9 cellular contexts compared by ENCODE assay signal in genomic region chr11:63667993-63668392, GRCh38. TPM values are rescaled to one million over a fixed set of nuclear protein-coding genes. Genes with fewer than 3 reads are reported as not detected.
A peak's percentile ranks its signal among the peaks of the same experiment; 100 is the strongest.
DNase-seq lines count a peak whose midpoint lies in the region; ATAC-seq, FAIRE-seq and TF ChIP-seq lines count a peak whose summit lies in the region.
"Had no signal": no experiment of that assay in that cellular context is flagged by ENCODE, and none has a peak within 500 bp of the region (broad histone marks: within the 10 kb centered on the region; RNA-seq: fewer than 3 reads in every experiment).

No MANE protein-coding gene starts in this region.

- DNase-seq in A673 (ENCODE audit: low spot score): peak; percentile 58
- peak; percentile 76 for DNase-seq in H54 (ENCODE audit: insufficient read length, low spot score)
- DNase-seq in amniotic epithelial cell (ENCODE audit: low read depth): peak; percentile 87
- DNase-seq in kidney tubule cell (ENCODE audit: low spot score): peak; percentile 88
- no peak for DNase-seq in hypothalamus (lab: John Stamatoyannopoulos, UW)
- DNase-seq: NCI-H2227 treated with DMSO at 0.1 percent for 48 hours had no signal

- H3K27ac ChIP-seq in A673 (ENCODE audit: low read depth, low read length, poor library complexity, severe bottlenecking): peak overlapping the region; percentile 49

- POLR2A ChIA-PET in A673 (lab: Charles Lee; ENCODE audit: low non-redundant PET): no interaction called here

- no peak for TF ChIP-seq POLR2A in H54 (IDR thresholded peaks at IDR 0.05; ENCODE audit: low read depth, low read length)

- peaks cover 31% of the 10 kb centered on the region for H3K4me1 ChIP-seq in A673 (ENCODE audit: insufficient read depth, low read length, poor library complexity, severe bottlenecking)

- H3K4me3 ChIP-seq in A673 (ENCODE audit: low read depth, low read length, poor library complexity, severe bottlenecking): no peak overlapping the region

- no peaks in the 10 kb centered on the region for H3K9me3 ChIP-seq in A673 (ENCODE audit: low read depth, low read length, poor library complexity, severe bottlenecking)

- FAIRE-seq in H54 (lab: Jason Lieb, UNC): peak; percentile 91

- intact Hi-C loops in A673 (cut with micrococcal nuclease; ENCODE audit: unreplicated experiment): no loop called here

- ATAC-seq in HG03175 (IDR thresholded peaks at IDR 0.05; ENCODE audit: unreplicated experiment) (no peak), GM21526 (IDR thresholded peaks at IDR 0.05; ENCODE audit: low FRiP score, unreplicated experiment) (no peak), HG02798 (IDR thresholded peaks at IDR 0.05; ENCODE audit: poor library complexity, unreplicated experiment) (no peak)

- H3K27me3 ChIP-seq in A673 (replicated peaks; ENCODE audit: insufficient read depth, low read depth, low read length, poor library complexity): no peaks in the 10 kb centered on the region

- CTCF ChIA-PET in A673 (lab: Charles Lee): no interaction called here

- no peaks in the 10 kb centered on the region for H3K36me3 ChIP-seq in A673 (ENCODE audit: insufficient read depth, low read length, poor library complexity, severe bottlenecking)

- no peak for TF ChIP-seq CTCF in A673 (conservative IDR thresholded peaks at IDR 0.05; ENCODE audit: low read depth, low read length)

- BruUV-seq in A673 (replicated peaks; lab: Mats Ljungman, UMichigan): no TSS peak

RNA-seq across cellular contexts. Expression of gene ATL3, which starts 3.2 kb away (rescaled TPM):
- total RNA-seq in A673 (2021): 53.8 and 63.9 TPM in 2 replicates

RNA-seq across cellular contexts. Expression of gene RTN3, which starts 13.3 kb away (rescaled TPM):
- total RNA-seq in A673 (2021): 268 and 275 TPM in 2 replicates

RNA-seq across cellular contexts. Expression of gene PLAAT3, which starts 53.8 kb away (rescaled TPM):
- 0.46 and 0.69 TPM in 2 replicates for total RNA-seq in A673 (2021)

Comparison
In these comparisons a context has a peak if more than half of its experiments do, and no peak if none do; other contexts are left out.
1. DNase-seq: peak in A673 (single experiment), H54 (single experiment), amniotic epithelial cell (single experiment) and kidney tubule cell (single experiment); none in hypothalamus (0 of 51).